16 cellular contexts compared by ENCODE assay signal in the genomic region with DNA sequence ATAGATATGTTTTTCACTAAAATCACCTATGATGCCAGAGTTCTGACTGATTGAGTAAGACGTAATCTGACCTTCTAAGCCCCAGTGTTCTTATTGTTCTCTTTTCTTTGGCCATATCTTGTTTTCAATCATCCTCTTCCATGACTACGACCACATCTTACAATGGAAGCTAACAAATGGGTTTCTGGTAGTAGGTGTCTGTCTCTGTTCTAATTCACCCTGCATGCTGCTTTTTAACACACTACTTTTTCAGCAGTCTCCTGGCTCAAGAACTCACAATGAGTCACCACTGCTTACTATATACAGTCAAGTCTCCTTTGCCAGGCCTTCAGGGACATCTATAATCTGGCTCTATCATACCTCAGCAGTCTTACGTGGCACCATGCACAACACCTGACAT.
"Had no signal": no experiment of that assay in that cellular context is flagged by ENCODE, and none has a peak within 500 bp of the region (broad histone marks: within the 10 kb centered on the region; RNA-seq: fewer than 3 reads in every experiment).

No MANE protein-coding gene starts in this region.

- H3K4me1 ChIP-seq: foreskin keratinocyte, lower lobe of right lung, parathyroid adenoma had no signal

- H3K27ac ChIP-seq: cardiac muscle cell, foreskin keratinocyte, lower lobe of right lung, parathyroid adenoma, thoracic aorta had no signal

- H3K79me2 ChIP-seq: parathyroid adenoma had no signal

- ATAC-seq: foreskin keratinocyte; left cardiac atrium; lower lobe of right lung; stimulated activated naive CD8-positive, alpha-beta T cell treated with anti-CD3 and anti-CD28 coated beads, Interleukin-15, amount 100 ng/mL, for 72 hours; WTC11 had no signal

- H2AFZ ChIP-seq: parathyroid adenoma had no signal

- H3K4me3 ChIP-seq: cardiac muscle cell, lower lobe of right lung, thoracic aorta had no signal

- H3K27me3 ChIP-seq: cardiac muscle cell, foreskin keratinocyte had no signal

- H3K9me3 ChIP-seq: lower lobe of right lung, thoracic aorta had no signal

- H3K9ac ChIP-seq: parathyroid adenoma had no signal

- FAIRE-seq: colon had no signal

- H3K36me3 ChIP-seq: cardiac muscle cell, lower lobe of right lung, thoracic aorta had no signal

- DNase-seq: activated CD4-positive, alpha-beta T cell treated with anti-CD3 and anti-CD28 coated beads for 48 hours; activated naive CD4-positive, alpha-beta T cell; aorta; foreskin keratinocyte; head of caudate nucleus; left cardiac atrium; lower lobe of right lung; naive B cell; retina; stimulated activated CD4-positive, alpha-beta T cell treated with anti-CD3 and anti-CD28 coated beads, Interleukin-4, amount 100 ng/mL, for 4 hours; stimulated activated naive CD8-positive, alpha-beta T cell treated with anti-CD3 and anti-CD28 coated beads, Interleukin-15, amount 100 ng/mL, for 72 hours had no signal
